In the genomic region with DNA sequence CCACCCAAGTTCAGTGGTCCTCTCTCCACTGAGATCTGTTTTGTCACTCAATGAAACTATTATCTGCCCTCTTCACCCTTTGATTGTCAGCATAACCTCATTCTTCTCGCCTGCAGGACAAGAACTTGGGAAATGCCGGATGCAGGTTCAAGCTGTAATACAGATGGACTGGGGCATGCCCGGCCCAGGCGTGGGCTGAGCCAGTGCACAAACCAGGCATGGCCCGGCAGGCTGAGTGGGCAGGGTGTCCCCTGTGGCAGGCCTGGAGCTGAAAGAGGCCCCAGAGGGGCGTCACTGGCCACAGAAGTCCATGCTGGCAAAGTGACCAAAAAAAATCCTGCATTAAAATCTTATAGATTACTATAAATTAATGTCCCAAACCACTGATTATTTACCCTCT, we compare ENCODE assay signal across 28 cellular contexts.
"Had no signal": no experiment of that assay in that cellular context is flagged by ENCODE, and none has a peak within 500 bp of the region (broad histone marks: within the 10 kb centered on the region; RNA-seq: fewer than 3 reads in every experiment).

No MANE protein-coding gene starts in this region.

- H3K36me3 Mint-ChIP-seq: stimulated activated effector memory CD8-positive, alpha-beta T cell treated with anti-CD3 and anti-CD28 coated beads, Interleukin-12 subunit alpha, Interleukin-12 subunit beta, amount 100 ng/mL, for 72 hours; stimulated activated memory B cell treated with anti-CD40 and anti-IgM and Interleukin-4, amounts not matched to agents 10 μg/mL and 1 μg/mL and 100 μg/mL, for 72 hours; stimulated activated naive B cell treated with anti-CD40 and anti-IgM and Interleukin-4, amounts not matched to agents 10 μg/mL and 1 μg/mL and 100 μg/mL, for 72 hours; type B pancreatic cell had no signal

- H3K9me3 Mint-ChIP-seq: type B pancreatic cell had no signal

- DNase-seq: stimulated activated CD4-positive, alpha-beta T cell treated with anti-CD3 and anti-CD28 coated beads, Interleukin-2, amount 100 ng/mL, for 48 hours; stimulated activated CD4-positive, alpha-beta T cell treated with anti-CD3 and anti-CD28 coated beads, Interleukin-4, amount 100 ng/mL, for 1 hour; stimulated activated CD4-positive, alpha-beta T cell treated with anti-CD3 and anti-CD28 coated beads, Interleukin-4, amount 100 ng/mL, for 24 hours; stimulated activated CD4-positive, alpha-beta T cell treated with anti-CD3 and anti-CD28 coated beads, Interleukin-4, amount 100 ng/mL, for 4 hours; stimulated activated CD8-positive, alpha-beta memory T cell treated with anti-CD3 and anti-CD28 coated beads, Interleukin-4, amount 100 ng/mL, for 48 hours; stimulated activated naive B cell treated with anti-CD40 and anti-IgM and Interleukin-4, amounts not matched to agents 10 μg/mL and 1 μg/mL and 100 μg/mL, for 72 hours; stimulated activated naive CD4-positive, alpha-beta T cell; stimulated activated naive CD4-positive, alpha-beta T cell treated with Interleukin-2 at 50 U/mL for 16 hours; stimulated activated naive CD8-positive, alpha-beta T cell treated with anti-CD3 and anti-CD28 coated beads, Interleukin-15, amount 100 ng/mL, for 72 hours; stimulated activated naive CD8-positive, alpha-beta T cell treated with anti-CD3 and anti-CD28 coated beads, Interleukin-15, Interleukin-2, amounts not matched to agents 100 U/mL and 50 U/mL, for 24 hours; stomach; substantia nigra; testis; thyroid gland; tibial artery; transverse colon; trophoblast cell; upper lobe of right lung; uterus had no signal

- H3K4me1 ChIP-seq: stomach, suprapubic skin, testis, thyroid gland, tibial artery, tibial nerve, transverse colon, upper lobe of left lung, upper lobe of right lung, uterus, vagina had no signal

- H3K27ac ChIP-seq: stomach, suprapubic skin, testis, thoracic aorta, thyroid gland, tibial artery, tibial nerve, transverse colon, upper lobe of left lung, upper lobe of right lung, uterus, vagina had no signal

- H3K27me3 ChIP-seq: stomach, suprapubic skin, testis, thyroid gland, tibial artery, tibial nerve, transverse colon, upper lobe of left lung, upper lobe of right lung, uterus, vagina had no signal

- H3K27ac Mint-ChIP-seq: stimulated activated effector memory CD8-positive, alpha-beta T cell treated with anti-CD3 and anti-CD28 coated beads, Interleukin-12 subunit alpha, Interleukin-12 subunit beta, amount 100 ng/mL, for 72 hours; stimulated activated memory B cell treated with anti-CD40 and anti-IgM and Interleukin-4, amounts not matched to agents 10 μg/mL and 1 μg/mL and 100 μg/mL, for 72 hours; stimulated activated naive B cell treated with anti-CD40 and anti-IgM and Interleukin-4, amounts not matched to agents 10 μg/mL and 1 μg/mL and 100 μg/mL, for 72 hours; stimulated activated naive CD8-positive, alpha-beta T cell treated with anti-CD3 and anti-CD28 coated beads, Interleukin-15, amount 100 ng/mL, for 72 hours; stimulated activated naive CD8-positive, alpha-beta T cell treated with anti-CD3 and anti-CD28 coated beads, Interleukin-15, Interleukin-2, amounts not matched to agents 100 ng/mL and 50 ng/mL, for 24 hours; type B pancreatic cell had no signal

- H3K4me3 ChIP-seq: stomach, suprapubic skin, testis, thoracic aorta, thyroid gland, tibial artery, tibial nerve, transverse colon, upper lobe of left lung, upper lobe of right lung, uterus, vagina had no signal

- H3K36me3 ChIP-seq: stomach, suprapubic skin, thoracic aorta, thyroid gland, tibial artery, tibial nerve, transverse colon, upper lobe of left lung, upper lobe of right lung, uterus, vagina had no signal

- H3K4me1 Mint-ChIP-seq: stimulated activated effector memory CD8-positive, alpha-beta T cell treated with anti-CD3 and anti-CD28 coated beads, Interleukin-12 subunit alpha, Interleukin-12 subunit beta, amount 100 ng/mL, for 72 hours; stimulated activated memory B cell treated with anti-CD40 and anti-IgM and Interleukin-4, amounts not matched to agents 10 μg/mL and 1 μg/mL and 100 μg/mL, for 72 hours; stimulated activated naive B cell treated with anti-CD40 and anti-IgM and Interleukin-4, amounts not matched to agents 10 μg/mL and 1 μg/mL and 100 μg/mL, for 72 hours; stimulated activated naive CD8-positive, alpha-beta T cell treated with anti-CD3 and anti-CD28 coated beads, Interleukin-15, amount 100 ng/mL, for 72 hours had no signal

- H3K4me3 Mint-ChIP-seq: stimulated activated effector memory CD8-positive, alpha-beta T cell treated with anti-CD3 and anti-CD28 coated beads, Interleukin-12 subunit alpha, Interleukin-12 subunit beta, amount 100 ng/mL, for 72 hours; stimulated activated memory B cell treated with anti-CD40 and anti-IgM and Interleukin-4, amounts not matched to agents 10 μg/mL and 1 μg/mL and 100 μg/mL, for 72 hours; stimulated activated naive B cell treated with anti-CD40 and anti-IgM and Interleukin-4, amounts not matched to agents 10 μg/mL and 1 μg/mL and 100 μg/mL, for 72 hours; stimulated activated naive CD8-positive, alpha-beta T cell treated with anti-CD3 and anti-CD28 coated beads, Interleukin-15, amount 100 ng/mL, for 72 hours; stimulated activated naive CD8-positive, alpha-beta T cell treated with anti-CD3 and anti-CD28 coated beads, Interleukin-15, Interleukin-2, amounts not matched to agents 100 ng/mL and 50 ng/mL, for 24 hours; type B pancreatic cell had no signal

- ATAC-seq: stimulated activated effector memory CD8-positive, alpha-beta T cell treated with anti-CD3 and anti-CD28 coated beads, Interleukin-12 subunit alpha, Interleukin-12 subunit beta, amount 100 ng/mL, for 72 hours; stimulated activated memory B cell treated with anti-CD40 and anti-IgM and Interleukin-4, amounts not matched to agents 10 μg/mL and 1 μg/mL and 100 μg/mL, for 72 hours; stimulated activated naive B cell treated with anti-CD40 and anti-IgM and Interleukin-4, amounts not matched to agents 10 μg/mL and 1 μg/mL and 100 μg/mL, for 72 hours; stimulated activated naive CD8-positive, alpha-beta T cell treated with anti-CD3 and anti-CD28 coated beads, Interleukin-15, amount 100 ng/mL, for 72 hours; stimulated activated naive CD8-positive, alpha-beta T cell treated with anti-CD3 and anti-CD28 coated beads, Interleukin-15, Interleukin-2, amounts not matched to agents 100 U/mL and 50 U/mL, for 24 hours; upper lobe of right lung had no signal

- H3K9me3 ChIP-seq: suprapubic skin, testis, thoracic aorta, thyroid gland, tibial nerve, transverse colon, upper lobe of right lung, uterus, vagina had no signal

- H3K27me3 Mint-ChIP-seq: stimulated activated memory B cell treated with anti-CD40 and anti-IgM and Interleukin-4, amounts not matched to agents 10 μg/mL and 1 μg/mL and 100 μg/mL, for 72 hours; stimulated activated naive B cell treated with anti-CD40 and anti-IgM and Interleukin-4, amounts not matched to agents 10 μg/mL and 1 μg/mL and 100 μg/mL, for 72 hours; stimulated activated naive CD8-positive, alpha-beta T cell treated with anti-CD3 and anti-CD28 coated beads, Interleukin-15, amount 100 ng/mL, for 72 hours; stimulated activated naive CD8-positive, alpha-beta T cell treated with anti-CD3 and anti-CD28 coated beads, Interleukin-15, Interleukin-2, amounts not matched to agents 100 ng/mL and 50 ng/mL, for 24 hours; type B pancreatic cell had no signal
